ENCODE assay signal across 13 cellular contexts in genomic region chr22:29152381-29153138, GRCh38. TPM values are rescaled to one million over a fixed set of nuclear protein-coding genes. Genes with fewer than 3 reads are reported as not detected.
A peak's percentile ranks its signal among the peaks of the same experiment; 100 is the strongest.
DNase-seq lines count a peak whose midpoint lies in the region; ATAC-seq lines count a peak whose summit lies in the region.
"Had no signal": no experiment of that assay in that cellular context is flagged by ENCODE, and none has a peak within 500 bp of the region (broad histone marks: within the 10 kb centered on the region; RNA-seq: fewer than 3 reads in every experiment).

No MANE protein-coding gene starts in this region.

- no peaks in the 10 kb centered on the region for H3K9me3 Mint-ChIP-seq in activated T-cell treated with anti-CD3 and anti-CD28 coated beads, Interleukin-2, amount 50 U/mL, for 24 hours
- no peaks in the 10 kb centered on the region for H3K9me3 Mint-ChIP-seq in naive thymus-derived CD4-positive, alpha-beta T cell
- H3K9me3 Mint-ChIP-seq in stimulated activated memory B cell treated with anti-CD40 and anti-IgM and Interleukin-4, amounts not matched to agents 10 μg/mL and 1 μg/mL and 100 μg/mL, for 72 hours = no peaks in the 10 kb centered on the region

- no peaks in the 10 kb centered on the region for H3K9me3 ChIP-seq in naive thymus-derived CD4-positive, alpha-beta T cell (ENCODE audit: control insufficient read depth in 2 of 3, low read length in 3 of 3)
- H3K9me3 ChIP-seq: A549 had no signal

- intact Hi-C loops in Right ventricle myocardium inferior (cut with DNase I) = loop anchor here (5.0 kb wide), 1 partner anchor 60 kb away; no protein-coding TSS in a partner anchor
- intact Hi-C loops in naive thymus-derived CD4-positive, alpha-beta T cell (cut with micrococcal nuclease) = no loop called here

- ATAC-seq in Right ventricle myocardium inferior = peak; percentile 68
- peak; percentile 38 for ATAC-seq in naive thymus-derived CD4-positive, alpha-beta T cell
- ATAC-seq in GM19351 (IDR thresholded peaks at IDR 0.05; ENCODE audit: unreplicated experiment) = no peak
- no peak for ATAC-seq in stimulated activated memory B cell treated with anti-CD40 and anti-IgM and Interleukin-4, amounts not matched to agents 10 μg/mL and 1 μg/mL and 100 μg/mL, for 72 hours
- ATAC-seq: A549, SK-N-SH treated with all-trans-retinoic acid at 6 μM for 48 hours had no signal

- H3K4me3 Mint-ChIP-seq in activated T-cell treated with anti-CD3 and anti-CD28 coated beads, Interleukin-2, amount 50 U/mL, for 24 hours = no peak overlapping the region
- no peak overlapping the region for H3K4me3 Mint-ChIP-seq in naive thymus-derived CD4-positive, alpha-beta T cell
- H3K4me3 Mint-ChIP-seq in stimulated activated memory B cell treated with anti-CD40 and anti-IgM and Interleukin-4, amounts not matched to agents 10 μg/mL and 1 μg/mL and 100 μg/mL, for 72 hours = no peak overlapping the region

- H3K36me3 ChIP-seq in naive thymus-derived CD4-positive, alpha-beta T cell (ENCODE audit: control insufficient read depth in 2 of 3, insufficient read depth in 3 of 3, low read length in 3 of 3) = no peaks in the 10 kb centered on the region
- H3K36me3 ChIP-seq in urinary bladder (ENCODE audit: insufficient read depth) = no peaks in the 10 kb centered on the region

- CTCF ChIA-PET in naive thymus-derived CD4-positive, alpha-beta T cell (lab: Charles Lee) = interaction anchor here (0.6 kb wide), 2 partner anchors 341 to 1205 kb away, joined by 4 to 6 read pairs; no protein-coding TSS in a partner anchor

- H3K27me3 Mint-ChIP-seq in activated T-cell treated with anti-CD3 and anti-CD28 coated beads, Interleukin-2, amount 50 U/mL, for 24 hours = peaks cover 49% of the 10 kb centered on the region
- peaks cover 18 to 34% (median 22%) of the 10 kb centered on the region in 5 donors for H3K27me3 Mint-ChIP-seq in naive thymus-derived CD4-positive, alpha-beta T cell
- peaks cover 82% of the 10 kb centered on the region for H3K27me3 Mint-ChIP-seq in stimulated activated memory B cell treated with anti-CD40 and anti-IgM and Interleukin-4, amounts not matched to agents 10 μg/mL and 1 μg/mL and 100 μg/mL, for 72 hours

- WGBS in urinary bladder = 30% methylated on average over 12 of the region's 12 CpGs

- POLR2A ChIA-PET in naive thymus-derived CD4-positive, alpha-beta T cell (lab: Charles Lee) = no interaction called here

- peak; percentile 12 for DNase-seq in activated T-cell treated with anti-CD3 and anti-CD28 coated beads, Interleukin-2, amount 50 U/mL, for 24 hours
- no peak for DNase-seq in activated T-cell treated with anti-CD3 and anti-CD28 coated beads, Interleukin-2, amount 50 U/mL, for 48 hours
- DNase-seq in Right ventricle myocardium inferior (ENCODE audit: missing footprints) (no peak), cerebellum (ENCODE audit: low spot score) (no peak)
- no peak for DNase-seq in naive thymus-derived CD4-positive, alpha-beta T cell
- DNase-seq: activated T-cell treated with anti-CD3 and anti-CD28 coated beads for 4 hours, NCI-H1694 had no signal

- no peak overlapping the region for H3K4me3 ChIP-seq in naive thymus-derived CD4-positive, alpha-beta T cell (ENCODE audit: low read length)
- H3K4me3 ChIP-seq in urinary bladder (ENCODE audit: low read depth, low read length) = no peak overlapping the region
- H3K4me3 ChIP-seq: A549 had no signal

- H3K36me3 Mint-ChIP-seq in activated T-cell treated with anti-CD3 and anti-CD28 coated beads, Interleukin-2, amount 50 U/mL, for 24 hours (ENCODE audit: low read depth) = no peaks in the 10 kb centered on the region
- H3K36me3 Mint-ChIP-seq in naive thymus-derived CD4-positive, alpha-beta T cell = no peaks in the 10 kb centered on the region
- no peaks in the 10 kb centered on the region for H3K36me3 Mint-ChIP-seq in stimulated activated memory B cell treated with anti-CD40 and anti-IgM and Interleukin-4, amounts not matched to agents 10 μg/mL and 1 μg/mL and 100 μg/mL, for 72 hours

- H3K4me1 ChIP-seq in naive thymus-derived CD4-positive, alpha-beta T cell (ENCODE audit: control insufficient read depth in 2 of 2, insufficient read depth in 2 of 2, low read length in 2 of 2) = no peaks in the 10 kb centered on the region
- H3K4me1 ChIP-seq in urinary bladder (ENCODE audit: insufficient read depth) = no peaks in the 10 kb centered on the region
- H3K4me1 ChIP-seq: A549 had no signal

- peaks cover 5% of the 10 kb centered on the region for H3K4me1 Mint-ChIP-seq in activated T-cell treated with anti-CD3 and anti-CD28 coated beads, Interleukin-2, amount 50 U/mL, for 24 hours (ENCODE audit: low read depth)
- H3K4me1 Mint-ChIP-seq in naive thymus-derived CD4-positive, alpha-beta T cell = peaks cover 7 to 18% (median 8%) of the 10 kb centered on the region in 7 donors
- H3K4me1 Mint-ChIP-seq in stimulated activated memory B cell treated with anti-CD40 and anti-IgM and Interleukin-4, amounts not matched to agents 10 μg/mL and 1 μg/mL and 100 μg/mL, for 72 hours = peaks cover 8% of the 10 kb centered on the region

- no peak overlapping the region for H3K27ac Mint-ChIP-seq in activated T-cell treated with anti-CD3 and anti-CD28 coated beads, Interleukin-2, amount 50 U/mL, for 24 hours
- no peak overlapping the region for H3K27ac Mint-ChIP-seq in naive thymus-derived CD4-positive, alpha-beta T cell
- no peak overlapping the region for H3K27ac Mint-ChIP-seq in stimulated activated memory B cell treated with anti-CD40 and anti-IgM and Interleukin-4, amounts not matched to agents 10 μg/mL and 1 μg/mL and 100 μg/mL, for 72 hours

- no peaks in the 10 kb centered on the region for H3K27me3 ChIP-seq in naive thymus-derived CD4-positive, alpha-beta T cell (ENCODE audit: control insufficient read depth in 2 of 2, insufficient read depth in 2 of 2, low read length in 2 of 2)

- no peak overlapping the region for H3K27ac ChIP-seq in naive thymus-derived CD4-positive, alpha-beta T cell (ENCODE audit: low read depth, low read length)
- H3K27ac ChIP-seq in urinary bladder (ENCODE audit: low read depth) = peak overlapping the region; percentile 11
- H3K27ac ChIP-seq: A549 had no signal

RNA-seq across cellular contexts. Expression of gene EMID1, which starts 53.1 kb away (rescaled TPM):
- total RNA-seq in Right ventricle myocardium inferior (0.43 TPM), urinary bladder (9.4 TPM), cerebellum (8.0 TPM)
- total RNA-seq in naive thymus-derived CD4-positive, alpha-beta T cell = 1 to 10 TPM in 2 of 5 experiments, not detected in 3; 1.2 to 2.0 TPM
- not detected for polyA plus RNA-seq in naive thymus-derived CD4-positive, alpha-beta T cell
- 7.0 TPM for polyA plus RNA-seq in urinary bladder
- total RNA-seq: pulmonary artery endothelial cell had no signal

Comparison
In these comparisons a context has a peak if more than half of its experiments do, and no peak if none do; other contexts are left out.
1. ATAC-seq: peak in Right ventricle myocardium inferior (single experiment) and naive thymus-derived CD4-positive, alpha-beta T cell (single experiment); none in GM19351 (single experiment) and stimulated activated memory B cell treated with anti-CD40 and anti-IgM and Interleukin-4, amounts not matched to agents 10 μg/mL and 1 μg/mL and 100 μg/mL, for 72 hours (single experiment).